10 cellular contexts compared by ENCODE assay signal in the genomic region with DNA sequence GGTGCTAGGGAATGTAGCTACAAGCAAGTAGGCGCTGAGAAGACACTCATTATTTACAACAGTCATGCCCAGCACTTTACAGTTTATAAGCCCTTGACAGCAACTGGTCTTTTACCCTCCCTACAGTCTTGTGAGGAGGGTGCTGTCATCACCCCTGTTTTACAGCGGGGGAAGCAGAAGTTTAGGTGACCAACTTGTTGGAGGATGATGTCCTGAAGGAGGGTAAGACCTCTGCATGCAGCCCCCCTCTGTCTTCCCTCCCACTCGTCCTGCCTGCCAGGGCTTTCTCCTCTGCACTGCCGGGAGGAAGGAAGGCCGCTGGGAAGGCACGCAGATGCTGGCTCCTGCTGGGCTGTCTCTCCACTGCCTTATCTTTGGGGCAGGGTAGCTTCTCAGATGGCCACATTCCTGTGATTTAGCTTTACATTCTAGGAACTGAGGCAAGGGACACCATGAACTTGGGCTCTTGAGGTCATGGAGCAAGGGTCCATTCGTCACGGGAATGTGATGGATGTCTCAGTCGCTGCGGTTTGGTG. TPM values are rescaled to one million over a fixed set of nuclear protein-coding genes. Genes with fewer than 3 reads are reported as not detected.
DNase-seq lines count a peak whose midpoint lies in the region; ATAC-seq and TF ChIP-seq lines count a peak whose summit lies in the region.
"Had no signal": no experiment of that assay in that cellular context is flagged by ENCODE, and none has a peak within 500 bp of the region (broad histone marks: within the 10 kb centered on the region; RNA-seq: fewer than 3 reads in every experiment).

No MANE protein-coding gene starts in this region.

- no peak for DNase-seq in T-helper 1 cell
- no peak for DNase-seq in coronary artery (ENCODE audit: low spot score)
- peak in 1 of 2 donors; percentile 21 for DNase-seq in lower leg skin (ENCODE audit: low spot score in 2 of 2)
- DNase-seq in thyroid gland: peak; percentile 26 to 31
- DNase-seq in NCI-H2227 (lab: John Stamatoyannopoulos, UW; ENCODE audit: unreplicated experiment): no peak
- no peak for DNase-seq in NCI-H510A treated with DMSO at 0.1 percent for 48 hours (lab: John Stamatoyannopoulos, UW)
- DNase-seq: effector CD4-positive, alpha-beta T cell; stimulated activated CD4-positive, alpha-beta T cell treated with anti-CD3 and anti-CD28 coated beads, Interleukin-1b, Interleukin-23, amount 100 ng/mL, for 48 hours had no signal

- H3K36me3 ChIP-seq in thyroid gland: peaks cover 3 to 7% of the 10 kb centered on the region in 2 donors

- peaks cover 47% of the 10 kb centered on the region for H3K9me3 Mint-ChIP-seq in T-helper 1 cell treated with Interleukin-12 subunit alpha and Interleukin-12 subunit beta and Interleukin-4 antibody, amounts not matched to agents 30 μg/mL and 1 μg/mL, for 36 hours

- whole genome bisulfite sequencing in lower leg skin, 2 donors: 24 to 25% methylated on average over 10 of the region's 10 CpGs
- WGBS in thyroid gland, 2 donors: 54 to 57% methylated on average over 10 of the region's 10 CpGs

- no peak for ATAC-seq in HG03378 (IDR thresholded peaks at IDR 0.05; ENCODE audit: unreplicated experiment)

- H3K36me3 Mint-ChIP-seq in T-helper 1 cell treated with Interleukin-12 subunit alpha and Interleukin-12 subunit beta and Interleukin-4 antibody, amounts not matched to agents 30 μg/mL and 1 μg/mL, for 36 hours (ENCODE audit: low read depth): peaks cover 15% of the 10 kb centered on the region

- H3K4me1 ChIP-seq in thyroid gland: peaks cover 23 to 35% of the 10 kb centered on the region in 2 donors

- H3K27me3 Mint-ChIP-seq in T-helper 1 cell treated with Interleukin-12 subunit alpha and Interleukin-12 subunit beta and Interleukin-4 antibody, amounts not matched to agents 30 μg/mL and 1 μg/mL, for 36 hours (ENCODE audit: low read depth): peaks cover 28% of the 10 kb centered on the region

- H3K4me3 ChIP-seq in coronary artery: peak overlapping the region; percentile 93
- H3K4me3 ChIP-seq in lower leg skin (ENCODE audit: low read depth, poor library complexity, severe bottlenecking): peak overlapping the region; percentile 88
- peak overlapping the region; percentile 68 to 84 (median 75) for H3K4me3 ChIP-seq in thyroid gland (replicated peaks in 1 of 3)

- H3K27me3 ChIP-seq in thyroid gland: no peaks in the 10 kb centered on the region

- TF ChIP-seq CTCF in coronary artery (IDR thresholded peaks at IDR 0.05) (no peak), lower leg skin (IDR thresholded peaks at IDR 0.05) (no peak), thyroid gland (IDR thresholded peaks at IDR 0.05) (no peak)

- peaks cover 6% of the 10 kb centered on the region for H3K4me1 Mint-ChIP-seq in T-helper 1 cell treated with Interleukin-12 subunit alpha and Interleukin-12 subunit beta and Interleukin-4 antibody, amounts not matched to agents 30 μg/mL and 1 μg/mL, for 36 hours (ENCODE audit: low read depth)

- intact Hi-C loops in lower leg skin (cut with DNase I; ENCODE audit: low total_unique reads) (no loop called here), thyroid gland (cut with DNase I) (loop anchor here (10.0 kb wide), 1 partner anchor 79 kb away; no protein-coding TSS in a partner anchor)

- TF ChIP-seq POLR2A in lower leg skin (IDR thresholded peaks at IDR 0.05) (no peak), thyroid gland (IDR thresholded peaks at IDR 0.05) (no peak)

- H3K9me3 ChIP-seq in thyroid gland: no peaks in the 10 kb centered on the region

- H3K27ac ChIP-seq in coronary artery (peak overlapping the region; percentile 77 to 95), thyroid gland (peak overlapping the region; percentile 94 to 97 (median 95))

- no peak overlapping the region for H3K27ac Mint-ChIP-seq in T-helper 1 cell treated with Interleukin-12 subunit alpha and Interleukin-12 subunit beta and Interleukin-4 antibody, amounts not matched to agents 30 μg/mL and 1 μg/mL, for 36 hours

- peak overlapping the region; percentile 41 for H3K4me3 Mint-ChIP-seq in T-helper 1 cell treated with Interleukin-12 subunit alpha and Interleukin-12 subunit beta and Interleukin-4 antibody, amounts not matched to agents 30 μg/mL and 1 μg/mL, for 36 hours

RNA-seq across cellular contexts. Expression of gene IL1R1, which starts 1.0 kb away (rescaled TPM):
- total RNA-seq in lower leg skin (10 to 100 TPM; 43.2 to 92.9 (median 53.0) TPM), thyroid gland (100 to 1,000 TPM in 2 of 4 donors, 10 to 100 TPM in 2; 57.6 to 220 (median 103) TPM)

RNA-seq across cellular contexts. Expression of gene IL1RL2, which starts 43.3 kb away (rescaled TPM):
- total RNA-seq in lower leg skin (10 to 100 TPM; 12.7 to 21.9 (median 18.5) TPM), thyroid gland (1 to 10 TPM; 2.2 to 6.2 (median 3.7) TPM)

Comparison
In these comparisons a context has a peak if more than half of its experiments do, and no peak if none do; other contexts are left out.
1. DNase-seq: peak in thyroid gland (2 of 2); none in T-helper 1 cell (0 of 5), coronary artery (single experiment), NCI-H2227 (single experiment) and NCI-H510A treated with DMSO at 0.1 percent for 48 hours (single experiment).
2. Peak in every context shown above with its lines, with median percentiles within 50 percentile points of each other: H3K4me3 ChIP-seq.